16 cellular contexts compared by ENCODE assay signal in genomic region chr2:172430671-172431070, GRCh38. TPM values are rescaled to one million over a fixed set of nuclear protein-coding genes. Genes with fewer than 3 reads are reported as not detected.
DNase-seq lines count a peak whose midpoint lies in the region; ATAC-seq, FAIRE-seq and TF ChIP-seq lines count a peak whose summit lies in the region.
"Had no signal": no experiment of that assay in that cellular context is flagged by ENCODE, and none has a peak within 500 bp of the region (broad histone marks: within the 10 kb centered on the region; RNA-seq: fewer than 3 reads in every experiment).

No MANE protein-coding gene starts in this region.

- no peaks in the 10 kb centered on the region for H3K27me3 ChIP-seq in CD8-positive, alpha-beta memory T cell (ENCODE audit: insufficient read depth, low read length, poor library complexity, severe bottlenecking)
- H3K27me3 ChIP-seq in PC-9 (ENCODE audit: insufficient read depth, low read depth) = no peaks in the 10 kb centered on the region
- peaks cover 0 to 30% (median 2%) of the 10 kb centered on the region in 4 donors for H3K27me3 ChIP-seq in esophagus muscularis mucosa
- H3K27me3 ChIP-seq in pancreas = no peaks in the 10 kb centered on the region
- H3K27me3 ChIP-seq: BLaER1 had no signal

- H2AFZ ChIP-seq in PC-9 = no peak overlapping the region

- TF ChIP-seq CTCF in PC-9 (conservative IDR thresholded peaks at IDR 0.05) (no peak), esophagus muscularis mucosa (IDR thresholded peaks at IDR 0.05) (no peak), pancreas (IDR thresholded peaks at IDR 0.05) (no peak)

- no peaks in the 10 kb centered on the region for H3K9me3 Mint-ChIP-seq in CD8-positive, alpha-beta memory T cell
- H3K9me3 Mint-ChIP-seq: H9 had no signal

- no peaks in the 10 kb centered on the region for H3K9me2 ChIP-seq in PC-9 (ENCODE audit: insufficient read depth)

- no peaks in the 10 kb centered on the region for H3K36me3 ChIP-seq in CD8-positive, alpha-beta memory T cell (ENCODE audit: insufficient read depth, low read length)
- H3K36me3 ChIP-seq in PC-9 (ENCODE audit: low read depth) (peaks cover 3% of the 10 kb centered on the region), esophagus muscularis mucosa (no peaks in the 10 kb centered on the region), pancreas (no peaks in the 10 kb centered on the region)
- H3K36me3 ChIP-seq: BLaER1 had no signal

- TF ChIP-seq EP300 in esophagus muscularis mucosa (IDR thresholded peaks at IDR 0.05) = no peak

- peak overlapping the region; percentile 73 for H3K4me2 ChIP-seq in PC-9

- H3K79me2 ChIP-seq in PC-9 (ENCODE audit: low read depth) = peaks cover 84% of the 10 kb centered on the region

- whole genome bisulfite sequencing in esophagus muscularis mucosa = 71% methylated on average over 4 of the region's 4 CpGs
- WGBS in pancreas, 2 donors = 49 to 50% methylated on average over 4 of the region's 4 CpGs

- peak overlapping the region in 6 of 8 donors; percentile 23 to 93 (median 76) for H3K27ac Mint-ChIP-seq in CD8-positive, alpha-beta memory T cell
- H3K27ac Mint-ChIP-seq: H9 had no signal

- no peaks in the 10 kb centered on the region for H3K9me3 ChIP-seq in CD8-positive, alpha-beta memory T cell (ENCODE audit: low read length)
- H3K9me3 ChIP-seq in PC-9 (ENCODE audit: insufficient read depth, low read depth) = no peaks in the 10 kb centered on the region
- H3K9me3 ChIP-seq in esophagus muscularis mucosa = no peaks in the 10 kb centered on the region
- H3K9me3 ChIP-seq in pancreas = no peaks in the 10 kb centered on the region
- H3K9me3 ChIP-seq: BLaER1 had no signal

- no TSS peak for BruUV-seq in PC-9 (replicated peaks; lab: Mats Ljungman, UMichigan)

- H3K27me3 Mint-ChIP-seq in CD8-positive, alpha-beta memory T cell = peaks cover 0 to 5% of the 10 kb centered on the region in 2 donors

- no peak overlapping the region for H3K27ac ChIP-seq in CD8-positive, alpha-beta memory T cell (ENCODE audit: low read depth, low read length)
- H3K27ac ChIP-seq in PC-9 = peak overlapping the region; percentile 52
- peak overlapping the region; percentile 13 to 45 (median 28) for H3K27ac ChIP-seq in esophagus muscularis mucosa (replicated peaks in 1 of 4)
- H3K27ac ChIP-seq in pancreas = peak overlapping the region in 2 of 4 donors; percentile 98
- H3K27ac ChIP-seq: BLaER1 had no signal

- peak overlapping the region in 4 of 7 donors; percentile 20 to 96 (median 56) for H3K4me3 Mint-ChIP-seq in CD8-positive, alpha-beta memory T cell

- peaks cover 0 to 5% (median 0%) of the 10 kb centered on the region in 3 donors for H3K36me3 Mint-ChIP-seq in CD8-positive, alpha-beta memory T cell

- H4K20me1 ChIP-seq in PC-9 (ENCODE audit: insufficient read depth) = no peaks in the 10 kb centered on the region

- ATAC-seq in pancreas = no peak
- no peak for ATAC-seq in GM21619 (IDR thresholded peaks at IDR 0.05; ENCODE audit: unreplicated experiment)
- ATAC-seq in HG02759 (IDR thresholded peaks at IDR 0.05; ENCODE audit: unreplicated experiment) = no peak
- no peak for ATAC-seq in GM19455 (IDR thresholded peaks at IDR 0.05; ENCODE audit: unreplicated experiment)
- ATAC-seq: stimulated activated naive CD8-positive, alpha-beta T cell treated with anti-CD3 and anti-CD28 coated beads, Interleukin-15, Interleukin-2, amounts not matched to agents 100 U/mL and 50 U/mL, for 24 hours had no signal

- no peak for TF ChIP-seq POLR2A in esophagus muscularis mucosa (IDR thresholded peaks at IDR 0.05; ENCODE audit: low read depth)

- H3K4me1 ChIP-seq in CD8-positive, alpha-beta memory T cell (ENCODE audit: insufficient read depth, low read length) = peaks cover 84% of the 10 kb centered on the region
- peaks cover 70% of the 10 kb centered on the region for H3K4me1 ChIP-seq in PC-9 (replicated peaks; ENCODE audit: insufficient read depth)
- peaks cover 15 to 36% (median 22%) of the 10 kb centered on the region in 4 donors for H3K4me1 ChIP-seq in esophagus muscularis mucosa
- H3K4me1 ChIP-seq in pancreas = peaks cover 13 to 53% (median 33%) of the 10 kb centered on the region in 3 donors

- intact Hi-C loops in PC-9 (cut with micrococcal nuclease; ENCODE audit: unreplicated experiment) = loop anchor here (5.0 kb wide), 1 partner anchor 127 kb away; the partner anchor contains the start of gene PDK1
- intact Hi-C loops in esophagus muscularis mucosa (cut with DNase I) = no loop called here
- intact Hi-C loops in pancreas (cut with DNase I) = no loop called here

- peaks cover 9 to 78% (median 9%) of the 10 kb centered on the region in 3 donors for H3K4me1 Mint-ChIP-seq in CD8-positive, alpha-beta memory T cell

- no peak for FAIRE-seq in pancreas (lab: Jason Lieb, UNC)

- DNase-seq in CD8-positive, alpha-beta memory T cell = no peak
- peak in 1 of 2 experiments; percentile 77 for DNase-seq in PC-9
- DNase-seq in esophagus muscularis mucosa (ENCODE audit: extremely low spot score) = no peak
- no peak for DNase-seq in pancreas
- no peak for DNase-seq in ureter (ENCODE audit: low spot score)
- DNase-seq: H9; NCI-H1436 treated with DMSO at 0.1 percent for 48 hours; NCI-H69; SIG-M5; stimulated activated CD4-positive, alpha-beta T cell treated with anti-CD3 and anti-CD28 coated beads, Interleukin-4, amount 100 ng/mL, for 24 hours; stimulated activated naive CD8-positive, alpha-beta T cell treated with anti-CD3 and anti-CD28 coated beads, Interleukin-15, Interleukin-2, amounts not matched to agents 100 U/mL and 50 U/mL, for 24 hours had no signal

- no peak overlapping the region for H3K4me3 ChIP-seq in CD8-positive, alpha-beta memory T cell (ENCODE audit: low read length)
- H3K4me3 ChIP-seq in PC-9 = peak overlapping the region; percentile 57
- peak overlapping the region; percentile 8 to 80 (median 68) for H3K4me3 ChIP-seq in esophagus muscularis mucosa
- peak overlapping the region in 3 of 4 donors; percentile 5 to 90 (median 83) for H3K4me3 ChIP-seq in pancreas
- H3K4me3 ChIP-seq: BLaER1, lung had no signal

- CTCF ChIA-PET in CD8-positive, alpha-beta memory T cell (lab: Charles Lee) = interaction anchor here (1.0 to 29.5 kb wide), 4 partner anchors 15 to 256 kb away, joined by 3 to 582 read pairs (median 6); no protein-coding TSS in a partner anchor
- CTCF ChIA-PET in PC-9 (lab: Charles Lee) = interaction anchor here (0.5 to 6.9 kb wide), 6 partner anchors 10 to 249 kb away, joined by 4 to 87 read pairs (median 8); no protein-coding TSS in a partner anchor

- POLR2A ChIA-PET in CD8-positive, alpha-beta memory T cell (lab: Charles Lee) = interaction anchor here (4.7 kb wide), 1 partner anchor 31 kb away, joined by 52 read pairs; no protein-coding TSS in a partner anchor
- POLR2A ChIA-PET in PC-9 (lab: Charles Lee; ENCODE audit: unreplicated experiment) = interaction anchor here (0.6 to 2.3 kb wide), 3 partner anchors 8 to 16 kb away, joined by 3 to 17 read pairs (median 3); no protein-coding TSS in a partner anchor

- H3F3A ChIP-seq in PC-9 (ENCODE audit: insufficient read depth, low read depth) = peaks cover 28% of the 10 kb centered on the region

RNA-seq across cellular contexts. Expression of gene ITGA6, which starts 3.3 kb away (rescaled TPM):
- 1 to 10 TPM; 8.0 to 9.0 TPM for total RNA-seq in CD8-positive, alpha-beta memory T cell
- 39.4 TPM for polyA plus RNA-seq in CD8-positive, alpha-beta memory T cell
- 180 and 213 TPM in 2 replicates for total RNA-seq in PC-9 (2021)
- total RNA-seq in esophagus muscularis mucosa = 10 to 100 TPM; 29.9 to 46.5 (median 36.6) TPM
- 10 to 100 TPM; 50.7 to 92.7 (median 58.3) TPM for total RNA-seq in pancreas
- polyA plus RNA-seq in pancreas = 10 to 100 TPM; 14.7 to 23.8 TPM
- 109 TPM for total RNA-seq in ureter
